Comparison of ENCODE assay signal across 8 cellular contexts in genomic region chr19:2391118-2391725, GRCh38. TPM values are rescaled to one million over a fixed set of nuclear protein-coding genes. Genes with fewer than 3 reads are reported as not detected.
DNase-seq lines count a peak whose midpoint lies in the region; ATAC-seq and TF ChIP-seq lines count a peak whose summit lies in the region.

No MANE protein-coding gene starts in this region.

- TF ChIP-seq CTCF in HFF-Myc (IDR thresholded peaks at IDR 0.05; ENCODE audit: low read depth, low read length, missing control alignments) (peak; percentile 82), psoas muscle (IDR thresholded peaks at IDR 0.05) (peak; percentile 71)

- ATAC-seq in psoas muscle (peak; percentile 64 to 80 (median 72)), HG02973 (IDR thresholded peaks at IDR 0.05; ENCODE audit: unreplicated experiment) (no peak), GM18907 (IDR thresholded peaks at IDR 0.05; ENCODE audit: unreplicated experiment) (no peak)

- H3K27ac ChIP-seq in psoas muscle, result no peak overlapping the region

- H3K4me1 ChIP-seq in psoas muscle, result no peaks in the 10 kb centered on the region

- no peak overlapping the region for H3K4me3 ChIP-seq in HFF-Myc (replicated peaks; ENCODE audit: low read depth, low read length)
- H3K4me3 ChIP-seq in psoas muscle, result no peak overlapping the region

- no peaks in the 10 kb centered on the region for H3K9me3 ChIP-seq in psoas muscle

- intact Hi-C loops in psoas muscle (cut with DNase I), result loop anchor here (5.0 to 10.0 kb wide), 2 partner anchors 154 to 236 kb away; partner anchors contain the start of genes AP3D1 (in 2 of the 2), PLEKHJ1 (in 1 of the 2) and SF3A2 (in 1 of the 2)

- DNase-seq in DMS153 (lab: John Stamatoyannopoulos, UW) (peak; percentile 37), HFF-Myc (ENCODE audit: extremely low read depth, low read depth) (peak; percentile 65), NCI-H82 treated with DMSO at 0.1 percent for 48 hours (lab: John Stamatoyannopoulos, UW; ENCODE audit: unreplicated experiment) (peak; percentile 40), glomerular endothelial cell (ENCODE audit: extremely low read depth, low read depth, low spot score) (peak; percentile 37), psoas muscle (no peak)
- DNase-seq in activated effector memory CD4-positive, alpha-beta T cell treated with anti-CD3 and anti-CD28 coated beads, Interleukin-2, amount 50 U/mL, for 16 hours, result peak; percentile 71

- peaks cover 0 to 5% (median 0%) of the 10 kb centered on the region in 3 donors for H3K27me3 ChIP-seq in psoas muscle (ENCODE audit: insufficient read depth in 3 of 3, low read length in 2 of 3)

- WGBS in psoas muscle, 3 donors, result 6 to 9% (median 6%) methylated on average over 10 of the region's 10 CpGs

- no peaks in the 10 kb centered on the region for H3K36me3 ChIP-seq in psoas muscle (ENCODE audit: insufficient read depth in 1 of 2, low read depth in 1 of 2)

RNA-seq across cellular contexts. Expression of gene TMPRSS9, which starts 31.2 kb away (rescaled TPM):
- not detected in 2 replicates for total RNA-seq in glomerular endothelial cell
- under 1 TPM in 1 of 4 donors, not detected in 3; 0.17 TPM for total RNA-seq in psoas muscle
- polyA plus RNA-seq in psoas muscle, result not detected

RNA-seq across cellular contexts. Expression of gene TIMM13, which starts 36.2 kb away (rescaled TPM):
- 47.1 and 52.1 TPM in 2 replicates for total RNA-seq in glomerular endothelial cell
- total RNA-seq in psoas muscle, result 100 to 1,000 TPM in 1 of 4 donors, 10 to 100 TPM in 3; 70.3 to 110 (median 92.2) TPM
- polyA plus RNA-seq in psoas muscle, result 100 to 1,000 TPM in 2 of 3 donors, 10 to 100 TPM in 1; 83.6 to 254 (median 138) TPM

Comparison
In these comparisons a context has a peak if more than half of its experiments do, and no peak if none do; other contexts are left out.
1. DNase-seq: peak in DMS153 (single experiment), HFF-Myc (single experiment), NCI-H82 treated with DMSO at 0.1 percent for 48 hours (single experiment), activated effector memory CD4-positive, alpha-beta T cell treated with anti-CD3 and anti-CD28 coated beads, Interleukin-2, amount 50 U/mL, for 16 hours (single experiment) and glomerular endothelial cell (single experiment); none in psoas muscle (0 of 2).
2. ATAC-seq: peak in psoas muscle (4 of 4); none in HG02973 (single experiment) and GM18907 (single experiment).